17 cellular contexts compared by ENCODE assay signal in genomic region chr2:38533757-38534545, GRCh38.
DNase-seq lines count a peak whose midpoint lies in the region; ATAC-seq and TF ChIP-seq lines count a peak whose summit lies in the region.
"Had no signal": no experiment of that assay in that cellular context is flagged by ENCODE, and none has a peak within 500 bp of the region (broad histone marks: within the 10 kb centered on the region; RNA-seq: fewer than 3 reads in every experiment).

No MANE protein-coding gene starts in this region.

- peaks cover 5% of the 10 kb centered on the region for H3F3A ChIP-seq in smooth muscle cell (ENCODE audit: low read depth)

- H3K9ac ChIP-seq in smooth muscle cell (ENCODE audit: low read depth), result no peak overlapping the region

- H3K27ac ChIP-seq in smooth muscle cell (ENCODE audit: low read depth), result no peak overlapping the region
- H3K27ac ChIP-seq: breast epithelium, epithelial cell of prostate, left ventricle myocardium inferior had no signal

- no peaks in the 10 kb centered on the region for H3K27me3 ChIP-seq in smooth muscle cell (ENCODE audit: low read depth)
- H3K27me3 ChIP-seq: breast epithelium had no signal

- ATAC-seq in HG02588 (IDR thresholded peaks at IDR 0.05; ENCODE audit: unreplicated experiment) (no peak), HG03135 (IDR thresholded peaks at IDR 0.05; ENCODE audit: unreplicated experiment) (no peak), HG02973 (IDR thresholded peaks at IDR 0.05; ENCODE audit: unreplicated experiment) (no peak)
- ATAC-seq: activated naive CD8-positive, alpha-beta T cell treated with anti-CD3 and anti-CD28 coated beads, Interleukin-2, amount 50 U/mL, for 24 hours had no signal

- H4K20me1 ChIP-seq in smooth muscle cell (ENCODE audit: low read depth), result no peaks in the 10 kb centered on the region

- H3K4me3 ChIP-seq in fibroblast of villous mesenchyme (ENCODE audit: low read depth, low read length) (no peak overlapping the region), smooth muscle cell (no peak overlapping the region)
- H3K4me3 ChIP-seq: breast epithelium, left ventricle myocardium inferior had no signal

- no peaks in the 10 kb centered on the region for H3K9me3 ChIP-seq in smooth muscle cell (replicated peaks; ENCODE audit: low read depth)
- H3K9me3 ChIP-seq: breast epithelium, left ventricle myocardium inferior had no signal

- peak overlapping the region; percentile 5 for H3K4me2 ChIP-seq in smooth muscle cell

- WGBS in smooth muscle cell (ENCODE audit: low lambda C conversion rate), result 45% methylated on average over 10 of the region's 10 CpGs

- H3K36me3 ChIP-seq in smooth muscle cell (ENCODE audit: low read depth), result no peaks in the 10 kb centered on the region
- H3K36me3 ChIP-seq: breast epithelium, left ventricle myocardium inferior had no signal

- peaks cover 7% of the 10 kb centered on the region for H3K4me1 ChIP-seq in smooth muscle cell (ENCODE audit: low read depth)
- H3K4me1 ChIP-seq: breast epithelium had no signal

- no peak for TF ChIP-seq CTCF in fibroblast of villous mesenchyme (IDR thresholded peaks at IDR 0.05; ENCODE audit: insufficient read depth, low read depth, low read length)
- no peak for TF ChIP-seq CTCF in smooth muscle cell (IDR thresholded peaks at IDR 0.05; ENCODE audit: borderline replicate concordance, insufficient read depth, poor library complexity, severe bottlenecking)

- no peak overlapping the region for H2AFZ ChIP-seq in smooth muscle cell (ENCODE audit: low read depth)

- no peaks in the 10 kb centered on the region for H3K79me2 ChIP-seq in smooth muscle cell (ENCODE audit: low read depth)

- DNase-seq in HT1080 (ENCODE audit: low read depth) (peak; percentile 40), RKO (ENCODE audit: low spot score) (peak; percentile 24), fibroblast of villous mesenchyme (ENCODE audit: low read depth) (peak; percentile 44), smooth muscle cell (lab: John Stamatoyannopoulos, UW; ENCODE audit: unreplicated experiment) (no peak), DMS153 treated with DMSO at 0.1 percent for 48 hours (lab: John Stamatoyannopoulos, UW; ENCODE audit: unreplicated experiment) (no peak)
- DNase-seq: activated CD4-positive, CD25-positive, alpha-beta regulatory T cell treated with anti-CD3 and anti-CD28 coated beads, Interleukin-2, amount 50 U/mL, for 72 hours; activated naive CD8-positive, alpha-beta T cell treated with anti-CD3 and anti-CD28 coated beads, Interleukin-2, amount 50 U/mL, for 24 hours; HFFc6; left ventricle myocardium inferior; NCI-H2029 treated with DMSO at 0.1 percent for 48 hours; NCI-H510A treated with DMSO at 0.1 percent for 48 hours; SIG-M5 had no signal

Comparison
In these comparisons a context has a peak if more than half of its experiments do, and no peak if none do; other contexts are left out.
1. DNase-seq: peak in HT1080 (single experiment), RKO (single experiment) and fibroblast of villous mesenchyme (single experiment); none in smooth muscle cell (single experiment) and DMS153 treated with DMSO at 0.1 percent for 48 hours (single experiment).